Comparison of ENCODE assay signal across 23 cellular contexts in genomic region chr5:73687357-73687756, GRCh38.
A peak's percentile ranks its signal among the peaks of the same experiment; 100 is the strongest.
DNase-seq lines count a peak whose midpoint lies in the region; ATAC-seq and TF ChIP-seq lines count a peak whose summit lies in the region.
"Had no signal": no experiment of that assay in that cellular context is flagged by ENCODE, and none has a peak within 500 bp of the region (broad histone marks: within the 10 kb centered on the region; RNA-seq: fewer than 3 reads in every experiment).

No MANE protein-coding gene starts in this region.

- H3K36me3 Mint-ChIP-seq in Caco-2 (ENCODE audit: insufficient read depth, unreplicated experiment), result no peaks in the 10 kb centered on the region
- H3K36me3 Mint-ChIP-seq: IgD-negative memory B cell; neural progenitor cell; stimulated activated effector memory CD8-positive, alpha-beta T cell treated with anti-CD3 and anti-CD28 coated beads, Interleukin-12 subunit alpha, Interleukin-12 subunit beta, amount 100 ng/mL, for 72 hours had no signal

- BruUV-seq in Caco-2 (replicated peaks; lab: Mats Ljungman, UMichigan), result no TSS peak

- ATAC-seq in GM18858 (IDR thresholded peaks at IDR 0.05; ENCODE audit: unreplicated experiment), result peak; percentile 69
- peak; percentile 69 for ATAC-seq in GM21447 (IDR thresholded peaks at IDR 0.05; ENCODE audit: unreplicated experiment)
- ATAC-seq in HG02938 (IDR thresholded peaks at IDR 0.05; ENCODE audit: unreplicated experiment), result peak; percentile 86
- ATAC-seq in HG03520 (IDR thresholded peaks at IDR 0.05; ENCODE audit: unreplicated experiment), result peak; percentile 65
- ATAC-seq in sciatic nerve, result no peak
- ATAC-seq: HCT116; left colon; stimulated activated effector memory CD8-positive, alpha-beta T cell treated with anti-CD3 and anti-CD28 coated beads, Interleukin-12 subunit alpha, Interleukin-12 subunit beta, amount 100 ng/mL, for 72 hours had no signal

- H3K27me3 ChIP-seq in Caco-2 (replicated peaks; ENCODE audit: control insufficient read depth, insufficient read depth, low read length) (no peaks in the 10 kb centered on the region), thyroid gland (no peaks in the 10 kb centered on the region)
- H3K27me3 ChIP-seq: breast epithelium, neural progenitor cell, SJCRH30 had no signal

- intact Hi-C loops in Caco-2 (cut with micrococcal nuclease; ENCODE audit: unreplicated experiment) (no loop called here), thyroid gland (cut with DNase I) (no loop called here), sciatic nerve (cut with DNase I) (no loop called here)

- POLR2A ChIA-PET in RWPE1 (lab: Yijun Ruan, JAX; ENCODE audit: low non-redundant PET), result no interaction called here
- POLR2A ChIA-PET in Caco-2 (lab: Charles Lee), result no interaction called here

- no peaks in the 10 kb centered on the region for H3K4me1 Mint-ChIP-seq in Caco-2 (ENCODE audit: low read depth, unreplicated experiment)
- H3K4me1 Mint-ChIP-seq: IgD-negative memory B cell; stimulated activated effector memory CD8-positive, alpha-beta T cell treated with anti-CD3 and anti-CD28 coated beads, Interleukin-12 subunit alpha, Interleukin-12 subunit beta, amount 100 ng/mL, for 72 hours had no signal

- no peak overlapping the region for H3K4me3 ChIP-seq in Caco-2 (ENCODE audit: low read depth, low read length)
- H3K4me3 ChIP-seq in thyroid gland (replicated peaks in 1 of 3), result no peak overlapping the region
- H3K4me3 ChIP-seq: breast epithelium, neural progenitor cell, SJCRH30, thoracic aorta had no signal

- 92 to 95% methylated on average over 1 of the region's 1 CpG for WGBS in thyroid gland, 2 donors

- DNase-seq in RWPE1 (ENCODE audit: low spot score) (no peak), Caco-2 (no peak), thyroid gland (no peak), sciatic nerve (ENCODE audit: low spot score) (no peak)
- DNase-seq: activated CD8-positive, alpha-beta memory T cell treated with anti-CD3 and anti-CD28 coated beads for 24 hours; dermis blood vessel endothelial cell; foreskin melanocyte; left colon; MV-4-11; NCI-H2029 treated with DMSO at 0.1 percent for 48 hours; NCI-H524; SJCRH30 had no signal

- H3K36me3 ChIP-seq in Caco-2 (ENCODE audit: control insufficient read depth, insufficient read depth, low read length) (no peaks in the 10 kb centered on the region), thyroid gland (no peaks in the 10 kb centered on the region)
- H3K36me3 ChIP-seq: breast epithelium, neural progenitor cell, SJCRH30, thoracic aorta had no signal

- TF ChIP-seq POLR2A in thyroid gland (IDR thresholded peaks at IDR 0.05), result no peak

- H3K27ac ChIP-seq in RWPE1 (no peak overlapping the region), thyroid gland (no peak overlapping the region)
- H3K27ac ChIP-seq: breast epithelium, HL-60, neural progenitor cell, SJCRH30, thoracic aorta had no signal

- H3K27me3 Mint-ChIP-seq in Caco-2 (ENCODE audit: insufficient read depth, unreplicated experiment), result peaks cover 2% of the 10 kb centered on the region

- H3K27ac Mint-ChIP-seq in Caco-2 (ENCODE audit: unreplicated experiment), result no peak overlapping the region
- H3K27ac Mint-ChIP-seq: IgD-negative memory B cell; neural progenitor cell; stimulated activated effector memory CD8-positive, alpha-beta T cell treated with anti-CD3 and anti-CD28 coated beads, Interleukin-12 subunit alpha, Interleukin-12 subunit beta, amount 100 ng/mL, for 72 hours had no signal

- H3K9me3 Mint-ChIP-seq in Caco-2 (ENCODE audit: unreplicated experiment), result no peaks in the 10 kb centered on the region
- H3K9me3 Mint-ChIP-seq: IgD-negative memory B cell; stimulated activated effector memory CD8-positive, alpha-beta T cell treated with anti-CD3 and anti-CD28 coated beads, Interleukin-12 subunit alpha, Interleukin-12 subunit beta, amount 100 ng/mL, for 72 hours had no signal

- H3K4me1 ChIP-seq in Caco-2, result no peaks in the 10 kb centered on the region
- H3K4me1 ChIP-seq in thyroid gland, result peaks cover 35 to 44% of the 10 kb centered on the region in 2 donors
- H3K4me1 ChIP-seq: breast epithelium, neural progenitor cell, SJCRH30 had no signal

- CTCF ChIA-PET in RWPE1 (lab: Yijun Ruan, JAX) (no interaction called here), Caco-2 (lab: Charles Lee) (no interaction called here)

- TF ChIP-seq CTCF in RWPE1 (conservative IDR thresholded peaks at IDR 0.05; ENCODE audit: low read depth), result no peak
- TF ChIP-seq CTCF in Caco-2 (IDR thresholded peaks at IDR 0.05; ENCODE audit: insufficient read depth in 1 of 2, low read depth in 1 of 2, low read length in 1 of 2, severe bottlenecking in 1 of 2, unreplicated experiment in 1 of 2), result no peak
- TF ChIP-seq CTCF in thyroid gland (IDR thresholded peaks at IDR 0.05), result no peak

- no peak overlapping the region for H3K4me3 Mint-ChIP-seq in Caco-2 (ENCODE audit: unreplicated experiment)
- H3K4me3 Mint-ChIP-seq: IgD-negative memory B cell; neural progenitor cell; stimulated activated effector memory CD8-positive, alpha-beta T cell treated with anti-CD3 and anti-CD28 coated beads, Interleukin-12 subunit alpha, Interleukin-12 subunit beta, amount 100 ng/mL, for 72 hours had no signal

- H3K9me3 ChIP-seq in Caco-2 (no peaks in the 10 kb centered on the region; the same call in 1 of the 2 replicates), thyroid gland (no peaks in the 10 kb centered on the region)
- H3K9me3 ChIP-seq: breast epithelium, SJCRH30, thoracic aorta had no signal
